ENCODE assay signal across 1 cellular context in genomic region chr10:69222157-69223027, GRCh38.
TF ChIP-seq lines count a peak whose summit lies in the region.

No MANE protein-coding gene starts in this region.

TF ChIP-seq in GM23338, 12 proteins besides CTCF, POLR2A, EP300 and RAD21:
- no peak for TF ChIP-seq ZNF462 (CRISPR knock-in tag; IDR thresholded peaks at IDR 0.05)
- no peak for TF ChIP-seq POLR2AphosphoS5 (IDR thresholded peaks at IDR 0.05; ENCODE audit: low read depth)
- TF ChIP-seq EZH2phosphoT487 (IDR thresholded peaks at IDR 0.05; ENCODE audit: unreplicated experiment), result no peak
- TF ChIP-seq STAT1 (IDR thresholded peaks at IDR 0.05; ENCODE audit: unreplicated experiment), result no peak
- no peak for TF ChIP-seq ZNF114 (CRISPR knock-in tag; IDR thresholded peaks at IDR 0.05)
- no peak for TF ChIP-seq ETS1 (IDR thresholded peaks at IDR 0.05)
